ENCODE assay signal across 8 cellular contexts in genomic region chr1:181062800-181063428, GRCh38. TPM values are rescaled to one million over a fixed set of nuclear protein-coding genes. Genes with fewer than 3 reads are reported as not detected.
A peak's percentile ranks its signal among the peaks of the same experiment; 100 is the strongest.
DNase-seq lines count a peak whose midpoint lies in the region; ATAC-seq and TF ChIP-seq lines count a peak whose summit lies in the region.

No MANE protein-coding gene starts in this region.

- CTCF ChIA-PET in GM10248 (lab: Yijun Ruan, JAX) = interaction anchor here (0.8 to 5.3 kb wide), 14 partner anchors 10 to 181 kb away, joined by 3 to 29 read pairs (median 4); no protein-coding TSS in a partner anchor

- no peak overlapping the region for H2BK5ac ChIP-seq in neuronal stem cell (ENCODE audit: low read length)

- peak overlapping the region; percentile 79 for H3K27ac Mint-ChIP-seq in activated T-cell treated with anti-CD3 and anti-CD28 coated beads, Interleukin-2, amount 50 U/mL, for 72 hours

- no peak overlapping the region for H3K9ac ChIP-seq in neuronal stem cell (ENCODE audit: low read depth, low read length, poor library complexity)

- peak; percentile 58 for DNase-seq in GM10248 (ENCODE audit: extremely low spot score)
- DNase-seq in activated T-cell treated with anti-CD3 and anti-CD28 coated beads, Interleukin-2, amount 50 U/mL, for 72 hours = peak; percentile 46 to 53
- no peak for DNase-seq in neuronal stem cell (ENCODE audit: low spot score)
- DNase-seq in NCI-H446 (lab: John Stamatoyannopoulos, UW) = no peak
- no peak for DNase-seq in occipital lobe (lab: John Stamatoyannopoulos, UW)
- no peak for DNase-seq in cerebellar nuclear complex (lab: John Stamatoyannopoulos, UW)

- peaks cover 18% of the 10 kb centered on the region for H3K4me1 Mint-ChIP-seq in activated T-cell treated with anti-CD3 and anti-CD28 coated beads, Interleukin-2, amount 50 U/mL, for 72 hours (ENCODE audit: low read depth)

- H3K36me3 ChIP-seq in neuronal stem cell (replicated peaks in 1 of 2; ENCODE audit: control insufficient read depth in 2 of 2, insufficient read depth in 2 of 2, low read length in 2 of 2) = no peaks in the 10 kb centered on the region

- H3K4me3 ChIP-seq in neuronal stem cell (ENCODE audit: low read length in 2 of 2) = no peak overlapping the region

- peak overlapping the region; percentile 23 for H2AFZ ChIP-seq in neuronal stem cell (ENCODE audit: low read length)

- H3K36me3 Mint-ChIP-seq in activated T-cell treated with anti-CD3 and anti-CD28 coated beads, Interleukin-2, amount 50 U/mL, for 72 hours (ENCODE audit: insufficient read depth in 2 of 2) = peaks cover 12 to 17% of the 10 kb centered on the region in 2 donors

- peaks cover 4% of the 10 kb centered on the region for H3K27me3 Mint-ChIP-seq in activated T-cell treated with anti-CD3 and anti-CD28 coated beads, Interleukin-2, amount 50 U/mL, for 72 hours (ENCODE audit: low read depth)

- peak; percentile 61 for ATAC-seq in GM21367 (IDR thresholded peaks at IDR 0.05; ENCODE audit: unreplicated experiment)
- peak; percentile 68 for ATAC-seq in HG03521 (IDR thresholded peaks at IDR 0.05; ENCODE audit: unreplicated experiment)
- peak; percentile 97 to 98 for ATAC-seq in activated T-cell treated with anti-CD3 and anti-CD28 coated beads, Interleukin-2, amount 50 U/mL, for 72 hours (replicated peaks in 1 of 2)

- H3K4me2 ChIP-seq in neuronal stem cell (ENCODE audit: insufficient read depth, low read length, poor library complexity, severe bottlenecking) = no peak overlapping the region

- no peak overlapping the region for H4K91ac ChIP-seq in neuronal stem cell (ENCODE audit: low read depth, low read length, poor library complexity)

- WGBS in neuronal stem cell (ENCODE audit: extremely low coverage in 2 of 2, insufficient read length in 2 of 2, insufficient replicate concordance in 1 of 2), 2 donors = no CpG with 5 or more reads among the region's 7 CpGs

- no peak overlapping the region for H3K23ac ChIP-seq in neuronal stem cell (ENCODE audit: low read depth, low read length, poor library complexity)

- H4K8ac ChIP-seq in neuronal stem cell (ENCODE audit: low read depth, low read length) = no peak overlapping the region

- no peaks in the 10 kb centered on the region for H3K79me1 ChIP-seq in neuronal stem cell (ENCODE audit: low read depth, low read length)

- peaks cover 7 to 8% of the 10 kb centered on the region in 2 donors for H3K9me3 Mint-ChIP-seq in activated T-cell treated with anti-CD3 and anti-CD28 coated beads, Interleukin-2, amount 50 U/mL, for 72 hours

- H2BK15ac ChIP-seq in neuronal stem cell (ENCODE audit: low read length) = no peak overlapping the region

- no peak overlapping the region for H2AK5ac ChIP-seq in neuronal stem cell (ENCODE audit: low read depth, low read length)

- H3K27me3 ChIP-seq in neuronal stem cell (ENCODE audit: control insufficient read depth in 3 of 3, insufficient read depth in 3 of 3, low read depth in 1 of 3, low read length in 3 of 3) = peaks cover 0 to 11% (median 0%) of the 10 kb centered on the region in 3 experiments

- no peak overlapping the region for H2BK120ac ChIP-seq in neuronal stem cell (ENCODE audit: low read depth, low read length)

- peaks cover 0 to 2% of the 10 kb centered on the region in 2 donors for H3K9me3 ChIP-seq in neuronal stem cell (replicated peaks in 1 of 2; ENCODE audit: control insufficient read depth in 2 of 2, insufficient read depth in 1 of 2, low read depth in 1 of 2, low read length in 2 of 2)

- H3K18ac ChIP-seq in neuronal stem cell (ENCODE audit: low read length) = no peak overlapping the region

- H3K4ac ChIP-seq in neuronal stem cell (ENCODE audit: low read length) = no peak overlapping the region

- peak overlapping the region; percentile 74 to 82 for H3K4me3 Mint-ChIP-seq in activated T-cell treated with anti-CD3 and anti-CD28 coated beads, Interleukin-2, amount 50 U/mL, for 72 hours

- H3K4me1 ChIP-seq in neuronal stem cell (ENCODE audit: control insufficient read depth in 2 of 2, insufficient read depth in 1 of 2, low read depth in 1 of 2, low read length in 2 of 2) = peaks cover 0 to 5% of the 10 kb centered on the region in 2 donors

- no peak overlapping the region for H3K14ac ChIP-seq in neuronal stem cell (ENCODE audit: low read length)

- no peak overlapping the region for H2BK12ac ChIP-seq in neuronal stem cell (ENCODE audit: low read length)

- H3K27ac ChIP-seq in neuronal stem cell (replicated peaks; ENCODE audit: low read length) = no peak overlapping the region

- POLR2A ChIA-PET in GM10248 (lab: Yijun Ruan, JAX) = interaction anchor here (0.6 to 1.7 kb wide), 7 partner anchors 16 to 41 kb away, joined by 3 to 11 read pairs (median 3); partner anchors contain the start of gene IER5

- TF ChIP-seq CTCF in GM10248 (IDR thresholded peaks at IDR 0.05; ENCODE audit: control extremely low read depth, extremely low read depth, low read depth, missing control alignments) = no peak

RNA-seq across cellular contexts. Expression of gene IER5, which starts 25.6 kb away (rescaled TPM):
- total RNA-seq in activated T-cell treated with anti-CD3 and anti-CD28 coated beads, Interleukin-2, amount 50 U/mL, for 72 hours = 10 to 100 TPM; 71.8 to 72.2 TPM
- polyA plus RNA-seq in neuronal stem cell (2013, experiment 1 of 2) = 11.5 TPM
- 11.4 TPM for polyA plus RNA-seq in neuronal stem cell (2013, experiment 2 of 2)
- total RNA-seq in occipital lobe = 29.0 TPM

RNA-seq across cellular contexts. Expression of gene MR1, which starts 29.1 kb away (rescaled TPM):
- 10 to 100 TPM; 48.9 to 49.9 TPM for total RNA-seq in activated T-cell treated with anti-CD3 and anti-CD28 coated beads, Interleukin-2, amount 50 U/mL, for 72 hours
- 0.10 TPM for polyA plus RNA-seq in neuronal stem cell (2013, experiment 1 of 2)
- 0.06 TPM for polyA plus RNA-seq in neuronal stem cell (2013, experiment 2 of 2)
- 0.62 TPM for total RNA-seq in occipital lobe

RNA-seq across cellular contexts. Expression of gene STX6, which starts 40.2 kb away (rescaled TPM):
- 10 to 100 TPM; 20.9 to 21.5 TPM for total RNA-seq in activated T-cell treated with anti-CD3 and anti-CD28 coated beads, Interleukin-2, amount 50 U/mL, for 72 hours
- 15.7 TPM for polyA plus RNA-seq in neuronal stem cell (2013, experiment 1 of 2)
- polyA plus RNA-seq in neuronal stem cell (2013, experiment 2 of 2) = 16.0 TPM
- total RNA-seq in occipital lobe = 86.9 TPM

Comparison
In these comparisons a context has a peak if more than half of its experiments do, and no peak if none do; other contexts are left out.
1. DNase-seq: peak in GM10248 (single experiment) and activated T-cell treated with anti-CD3 and anti-CD28 coated beads, Interleukin-2, amount 50 U/mL, for 72 hours (2 of 2); none in neuronal stem cell (single experiment), NCI-H446 (0 of 2), occipital lobe (single experiment) and cerebellar nuclear complex (0 of 2).
2. RNA of gene MR1, which starts 29.1 kb away (total RNA-seq): 48.9 to 49.9 TPM in activated T-cell treated with anti-CD3 and anti-CD28 coated beads, Interleukin-2, amount 50 U/mL, for 72 hours; 0.62 TPM in occipital lobe (single experiment); every median in the first group is over 10 times any median in the second.
3. Peak in every context shown above with its lines, with median percentiles within 50 percentile points of each other: ATAC-seq.